In the genomic region with DNA sequence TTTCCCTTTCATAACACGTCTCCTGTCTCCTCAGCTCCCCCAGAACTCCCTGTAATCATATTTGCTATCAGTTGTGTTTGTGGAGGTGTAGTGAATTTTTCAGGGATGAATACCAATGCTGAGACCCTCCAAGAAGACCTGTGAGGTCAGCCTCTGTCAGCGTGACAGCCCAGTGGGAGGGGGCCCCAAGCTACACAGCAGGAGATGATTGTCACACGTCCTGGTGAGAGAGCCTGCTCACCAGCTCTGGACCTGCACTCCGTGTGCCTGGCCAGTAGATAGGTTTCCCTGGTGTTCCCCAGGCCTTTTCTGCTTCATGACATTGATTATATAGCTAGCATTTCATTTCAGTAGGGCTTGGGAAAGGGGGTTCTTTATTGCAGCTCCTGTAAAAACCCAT, we compare ENCODE assay signal across 16 cellular contexts.
DNase-seq lines count a peak whose midpoint lies in the region; ATAC-seq and TF ChIP-seq lines count a peak whose summit lies in the region.
"Had no signal": no experiment of that assay in that cellular context is flagged by ENCODE, and none has a peak within 500 bp of the region (broad histone marks: within the 10 kb centered on the region; RNA-seq: fewer than 3 reads in every experiment).

No MANE protein-coding gene starts in this region.

- no peak for TF ChIP-seq CTCF in HEK293 (tag by site-specific recombination; IDR thresholded peaks at IDR 0.05)

- no peak overlapping the region for H2BK120ac ChIP-seq in mesendoderm (ENCODE audit: low read depth, low read length)

- H3K79me1 ChIP-seq in mesendoderm (ENCODE audit: low read length): no peaks in the 10 kb centered on the region

- H3K9me3 ChIP-seq in HEK293 (ENCODE audit: control insufficient read depth, insufficient read depth, low read depth, low read length) (no peaks in the 10 kb centered on the region), T-helper 17 cell (ENCODE audit: control insufficient read depth, low read length, poor library complexity, severe bottlenecking) (no peaks in the 10 kb centered on the region)

- no CpG with 5 or more reads among the region's 4 CpGs for WGBS in mesendoderm (ENCODE audit: extremely low coverage, insufficient coverage, low lambda C conversion rate)

- H3K4me3 Mint-ChIP-seq in T-helper 17 cell: no peak overlapping the region
- H3K4me3 Mint-ChIP-seq: B cell; CD4-positive, alpha-beta T cell had no signal

- H3K27me3 ChIP-seq in mesendoderm (ENCODE audit: insufficient read depth, low read length, poor library complexity): no peaks in the 10 kb centered on the region

- POLR2A ChIA-PET in HEK293 (lab: Yijun Ruan, JAX): no interaction called here

- no peak overlapping the region for H2BK5ac ChIP-seq in mesendoderm (ENCODE audit: low read length)

- H3K79me2 ChIP-seq in mesendoderm (ENCODE audit: control insufficient read depth, insufficient read depth, low read length): no peaks in the 10 kb centered on the region

- no peak for ATAC-seq in T-helper 17 cell
- ATAC-seq: GM12878 had no signal

- no peak overlapping the region for H3K9ac ChIP-seq in mesendoderm (ENCODE audit: low read length)

- H3K36me3 ChIP-seq in HEK293 (ENCODE audit: control insufficient read depth in 2 of 2, insufficient read depth in 1 of 2, low read length in 2 of 2) (no peaks in the 10 kb centered on the region), mesendoderm (ENCODE audit: control insufficient read depth, insufficient read depth, low read length) (no peaks in the 10 kb centered on the region)

- intact Hi-C loops in posterior vena cava (cut with DNase I): no loop called here

- no peak overlapping the region for H4K5ac ChIP-seq in mesendoderm (ENCODE audit: low read length)

- H2BK15ac ChIP-seq in mesendoderm (replicated peaks; ENCODE audit: low read depth): no peak overlapping the region

- no peaks in the 10 kb centered on the region for H3K4me1 ChIP-seq in HEK293 (ENCODE audit: control insufficient read depth, insufficient read depth, low read length)
- H3K4me1 ChIP-seq in mesendoderm (ENCODE audit: control insufficient read depth, low read depth, low read length): no peaks in the 10 kb centered on the region

- no peak overlapping the region for H3K4me3 ChIP-seq in HEK293 (ENCODE audit: low read depth, low read length)
- no peak overlapping the region for H3K4me3 ChIP-seq in mesendoderm (ENCODE audit: low read length)
- H3K4me3 ChIP-seq: GM12878 had no signal

- DNase-seq in T-helper 17 cell: no peak
- DNase-seq in mesendoderm: peak; percentile 57
- peak; percentile 32 for DNase-seq in posterior vena cava (ENCODE audit: low spot score)
- DNase-seq in SKM-1 (lab: John Stamatoyannopoulos, UW; ENCODE audit: unreplicated experiment): no peak
- no peak for DNase-seq in NCI-H187 treated with DMSO at 0.1 percent for 48 hours (lab: John Stamatoyannopoulos, UW)
- DNase-seq in LoVo (ENCODE audit: low spot score): no peak
- DNase-seq: ACHN; C1 segment of cervical spinal cord; Calu3; CD4-positive, alpha-beta T cell; DMS 273 treated with DMSO at 0.1 percent for 48 hours; DMS79; HCEC 1CT had no signal

- H3K56ac ChIP-seq in mesendoderm (ENCODE audit: low read length): no peak overlapping the region

- no peak overlapping the region for H3K23ac ChIP-seq in mesendoderm (ENCODE audit: low read length)

- no peak overlapping the region for H3K18ac ChIP-seq in mesendoderm (ENCODE audit: low read length)

- no peaks in the 10 kb centered on the region for H3K36me3 Mint-ChIP-seq in T-helper 17 cell (ENCODE audit: low read depth)

- H2AK5ac ChIP-seq in mesendoderm (ENCODE audit: low read length): no peak overlapping the region

- no peak overlapping the region for H4K8ac ChIP-seq in mesendoderm (ENCODE audit: low read depth, low read length)

- peaks cover 37% of the 10 kb centered on the region for H3K27me3 Mint-ChIP-seq in T-helper 17 cell

- H3K27ac ChIP-seq in HEK293 (ENCODE audit: extremely low read depth, low read depth, low read length): no peak overlapping the region
- no peak overlapping the region for H3K27ac ChIP-seq in mesendoderm (ENCODE audit: low read depth, low read length)

- peak overlapping the region; percentile 32 for H3K27ac Mint-ChIP-seq in T-helper 17 cell
- H3K27ac Mint-ChIP-seq: B cell; CD4-positive, alpha-beta T cell had no signal

- CTCF ChIA-PET in HEK293 (lab: Yijun Ruan, JAX): no interaction called here

- H3K4ac ChIP-seq in mesendoderm (ENCODE audit: low read depth, low read length): no peak overlapping the region

- no peaks in the 10 kb centered on the region for H3K4me1 Mint-ChIP-seq in T-helper 17 cell
- H3K4me1 Mint-ChIP-seq: B cell had no signal

- H3K4me2 ChIP-seq in mesendoderm (ENCODE audit: low read length): no peak overlapping the region

TF ChIP-seq in HEK293, 187 proteins besides CTCF, POLR2A, EP300 and RAD21:
- TF ChIP-seq ZNF561 (tag by site-specific recombination; IDR thresholded peaks at IDR 0.05; ENCODE audit: borderline replicate concordance): no peak
- TF ChIP-seq ZIC2 (tag by site-specific recombination; IDR thresholded peaks at IDR 0.05): peak; percentile 53; the same call in 1 of the 2 replicates

Comparison
In these comparisons a context has a peak if more than half of its experiments do, and no peak if none do; other contexts are left out.
1. DNase-seq: peak in mesendoderm (single experiment) and posterior vena cava (single experiment); none in T-helper 17 cell (0 of 3), SKM-1 (single experiment), NCI-H187 treated with DMSO at 0.1 percent for 48 hours (single experiment) and LoVo (single experiment).